15 cellular contexts compared by ENCODE assay signal in the genomic region with DNA sequence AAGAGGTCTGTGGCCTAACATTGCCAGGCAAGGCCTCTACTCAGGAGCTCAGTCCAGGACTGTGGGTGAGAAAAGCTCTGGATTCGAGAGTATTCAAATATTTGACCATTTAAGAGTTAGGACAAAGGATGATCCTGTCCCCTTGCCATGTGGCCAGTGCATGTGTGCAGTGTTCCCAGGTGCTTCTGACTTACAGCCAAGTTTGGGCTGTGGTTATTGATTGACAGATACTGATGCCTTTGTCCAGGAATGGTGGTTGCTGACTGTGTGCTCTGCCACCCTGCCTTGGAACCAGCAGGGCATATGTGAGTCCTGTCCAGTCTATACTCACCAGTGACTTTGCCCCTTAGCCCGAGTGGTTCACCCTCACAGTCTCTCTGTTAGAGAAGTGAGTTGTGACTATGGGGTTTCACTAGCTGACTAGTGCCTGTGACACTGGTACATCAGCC. TPM values are rescaled to one million over a fixed set of nuclear protein-coding genes. Genes with fewer than 3 reads are reported as not detected.
DNase-seq lines count a peak whose midpoint lies in the region; ATAC-seq, FAIRE-seq and TF ChIP-seq lines count a peak whose summit lies in the region.
"Had no signal": no experiment of that assay in that cellular context is flagged by ENCODE, and none has a peak within 500 bp of the region (broad histone marks: within the 10 kb centered on the region; RNA-seq: fewer than 3 reads in every experiment).

No MANE protein-coding gene starts in this region.

- H3K27me3 Mint-ChIP-seq in CD4-positive, alpha-beta T cell, result no peaks in the 10 kb centered on the region
- H3K27me3 Mint-ChIP-seq: activated naive CD8-positive, alpha-beta T cell treated with anti-CD3 and anti-CD28 coated beads, Interleukin-2, amount 10 ng/mL, durations not matched to agents 7 days and 5 days; stimulated activated naive CD8-positive, alpha-beta T cell treated with anti-CD3 and anti-CD28 coated beads, Interleukin-15, amount 100 ng/mL, for 72 hours had no signal

- no peak for TF ChIP-seq CTCF in CD4-positive, alpha-beta T cell (IDR thresholded peaks at IDR 0.05)
- no peak for TF ChIP-seq CTCF in left ventricle myocardium inferior (IDR thresholded peaks at IDR 0.05; ENCODE audit: borderline replicate concordance)

- POLR2A ChIA-PET in CD4-positive, alpha-beta T cell (lab: Charles Lee), result interaction anchor here (0.6 kb wide), 1 partner anchor 20 kb away, joined by 4 read pairs; no protein-coding TSS in a partner anchor

- ATAC-seq in CD4-positive, alpha-beta T cell (ENCODE audit: poor library complexity), result no peak
- ATAC-seq: stimulated activated naive CD8-positive, alpha-beta T cell treated with anti-CD3 and anti-CD28 coated beads, Interleukin-15, amount 100 ng/mL, for 72 hours had no signal

- H3K36me3 ChIP-seq in left ventricle myocardium inferior, result peaks cover 22% of the 10 kb centered on the region
- H3K36me3 ChIP-seq: neutrophil had no signal

- H3K27ac Mint-ChIP-seq in CD4-positive, alpha-beta T cell, result peak overlapping the region; percentile 85
- H3K27ac Mint-ChIP-seq: activated naive CD8-positive, alpha-beta T cell treated with anti-CD3 and anti-CD28 coated beads, Interleukin-2, amount 10 ng/mL, durations not matched to agents 7 days and 5 days had no signal

- no peaks in the 10 kb centered on the region for H3K9me3 Mint-ChIP-seq in CD4-positive, alpha-beta T cell
- H3K9me3 Mint-ChIP-seq: activated naive CD8-positive, alpha-beta T cell treated with anti-CD3 and anti-CD28 coated beads, Interleukin-2, amount 10 ng/mL, durations not matched to agents 7 days and 5 days; stimulated activated naive CD8-positive, alpha-beta T cell treated with anti-CD3 and anti-CD28 coated beads, Interleukin-15, amount 100 ng/mL, for 72 hours had no signal

- no peak overlapping the region for H3K27ac ChIP-seq in CD4-positive, alpha-beta T cell (ENCODE audit: low read depth, low read length)
- H3K27ac ChIP-seq in left ventricle myocardium inferior (replicated peaks), result peak overlapping the region; percentile 59
- H3K27ac ChIP-seq: neutrophil had no signal

- no peaks in the 10 kb centered on the region for H3K9me3 ChIP-seq in CD4-positive, alpha-beta T cell (ENCODE audit: control insufficient read depth, low read length)
- no peaks in the 10 kb centered on the region for H3K9me3 ChIP-seq in left ventricle myocardium inferior (replicated peaks)
- H3K9me3 ChIP-seq: neutrophil had no signal

- FAIRE-seq in RCC 7860 (lab: Jason Lieb, UNC), result no peak

- DNase-seq in CD4-positive, alpha-beta T cell, result no peak
- DNase-seq in RCC 7860 (ENCODE audit: low spot score) (peak; percentile 12), left ventricle myocardium inferior (no peak), renal cortical epithelial cell (ENCODE audit: low read depth) (peak; percentile 82), NCI-H510A (lab: John Stamatoyannopoulos, UW) (no peak), SW480 (ENCODE audit: low spot score) (no peak), putamen (ENCODE audit: low spot score) (no peak), AG08395 (ENCODE audit: low spot score) (no peak)
- DNase-seq: activated CD4-positive, alpha-beta T cell treated with anti-CD3 and anti-CD28 coated beads, Interleukin-2, amount 50 U/mL, for 4 hours; activated naive CD8-positive, alpha-beta T cell treated with anti-CD3 and anti-CD28 coated beads, Interleukin-2, amount 10 ng/mL, durations not matched to agents 7 days and 5 days; COR-L47; NCI-H82; stimulated activated CD4-positive, alpha-beta T cell treated with anti-CD3 and anti-CD28 coated beads, Interleukin-4, amount 100 ng/mL, for 1 hour; stimulated activated naive CD8-positive, alpha-beta T cell treated with anti-CD3 and anti-CD28 coated beads, Interleukin-15, amount 100 ng/mL, for 72 hours had no signal

- intact Hi-C loops in CD4-positive, alpha-beta T cell (cut with DNase I, micrococcal nuclease), result loop anchor here (5.0 kb wide), 2 partner anchors 34 to 46 kb away; no protein-coding TSS in a partner anchor
- intact Hi-C loops in left ventricle myocardium inferior (cut with micrococcal nuclease), result no loop called here

- peaks cover 58% of the 10 kb centered on the region for H3K4me1 ChIP-seq in left ventricle myocardium inferior

- H3K4me3 Mint-ChIP-seq in CD4-positive, alpha-beta T cell, result peak overlapping the region; percentile 11
- H3K4me3 Mint-ChIP-seq: activated naive CD8-positive, alpha-beta T cell treated with anti-CD3 and anti-CD28 coated beads, Interleukin-2, amount 10 ng/mL, durations not matched to agents 7 days and 5 days; stimulated activated naive CD8-positive, alpha-beta T cell treated with anti-CD3 and anti-CD28 coated beads, Interleukin-15, amount 100 ng/mL, for 72 hours had no signal

- H3K4me1 Mint-ChIP-seq in CD4-positive, alpha-beta T cell (ENCODE audit: low read depth), result peaks cover 66% of the 10 kb centered on the region

- H3K27me3 ChIP-seq in CD4-positive, alpha-beta T cell (ENCODE audit: control insufficient read depth, insufficient read depth, low read length), result no peaks in the 10 kb centered on the region
- H3K27me3 ChIP-seq in left ventricle myocardium inferior (ENCODE audit: low read depth), result no peaks in the 10 kb centered on the region

- peaks cover 46% of the 10 kb centered on the region for H3K36me3 Mint-ChIP-seq in CD4-positive, alpha-beta T cell (ENCODE audit: low read depth)

- CTCF ChIA-PET in CD4-positive, alpha-beta T cell (lab: Charles Lee), result no interaction called here

- no peak overlapping the region for H3K4me3 ChIP-seq in left ventricle myocardium inferior

RNA-seq across cellular contexts. Expression of a gene that starts 51.9 kb away (rescaled TPM):
- 10 to 100 TPM; 69.7 to 72.0 TPM for total RNA-seq in CD4-positive, alpha-beta T cell
- total RNA-seq in left ventricle myocardium inferior, result 20.9 TPM
- total RNA-seq in renal cortical epithelial cell, result 8.9 and 19.7 TPM in 2 replicates

RNA-seq across cellular contexts. Expression of a gene that starts 58.8 kb away (rescaled TPM):
- 10 to 100 TPM; 85.0 to 86.0 TPM for total RNA-seq in CD4-positive, alpha-beta T cell
- total RNA-seq in left ventricle myocardium inferior, result 473 TPM
- 204 and 672 TPM in 2 replicates for total RNA-seq in renal cortical epithelial cell

Comparison
In these comparisons a context has a peak if more than half of its experiments do, and no peak if none do; other contexts are left out.
1. DNase-seq: peak in RCC 7860 (single experiment) and renal cortical epithelial cell (single experiment); none in CD4-positive, alpha-beta T cell (0 of 10), left ventricle myocardium inferior (single experiment), NCI-H510A (single experiment), SW480 (single experiment), putamen (single experiment) and AG08395 (single experiment).